In genomic region chr7:157250605-157251228, GRCh38 we compare ENCODE assay signal across 9 cellular contexts.
DNase-seq lines count a peak whose midpoint lies in the region; ATAC-seq and TF ChIP-seq lines count a peak whose summit lies in the region.
"Had no signal": no experiment of that assay in that cellular context is flagged by ENCODE, and none has a peak within 500 bp of the region (broad histone marks: within the 10 kb centered on the region; RNA-seq: fewer than 3 reads in every experiment).

No MANE protein-coding gene starts in this region.

- no peaks in the 10 kb centered on the region for H3K27me3 ChIP-seq in BJ (ENCODE audit: control insufficient read depth, insufficient read depth, low read length)

- intact Hi-C loops in left ventricle myocardium superior (cut with micrococcal nuclease): no loop called here

- ATAC-seq in GM18907 (IDR thresholded peaks at IDR 0.05; ENCODE audit: unreplicated experiment): peak; percentile 69
- peak; percentile 59 for ATAC-seq in left ventricle myocardium superior

- H3K4me1 Mint-ChIP-seq in activated naive CD4-positive, alpha-beta T cell treated with anti-CD3 and anti-CD28 coated beads, Interleukin-2, amount 50 U/mL, for 24 hours: no peaks in the 10 kb centered on the region
- H3K4me1 Mint-ChIP-seq: IgD-negative memory B cell had no signal

- H3K36me3 ChIP-seq in BJ (ENCODE audit: control insufficient read depth, insufficient read depth, low read length): peaks cover 7% of the 10 kb centered on the region

- peaks cover 4% of the 10 kb centered on the region for H3K36me3 Mint-ChIP-seq in activated naive CD4-positive, alpha-beta T cell treated with anti-CD3 and anti-CD28 coated beads, Interleukin-2, amount 50 U/mL, for 24 hours

- POLR2A ChIA-PET in BJ (lab: Charles Lee): no interaction called here

- peak; percentile 86 for TF ChIP-seq CTCF in BJ (IDR thresholded peaks at IDR 0.05; ENCODE audit: insufficient read depth, low read depth, low read length)

- H3K9me3 Mint-ChIP-seq in activated naive CD4-positive, alpha-beta T cell treated with anti-CD3 and anti-CD28 coated beads, Interleukin-2, amount 50 U/mL, for 24 hours: no peaks in the 10 kb centered on the region
- H3K9me3 Mint-ChIP-seq: IgD-negative memory B cell had no signal

- CTCF ChIA-PET in BJ (lab: Yijun Ruan, JAX): interaction anchor here (0.8 to 2.9 kb wide), 12 partner anchors 9 to 283 kb away, joined by 3 to 16 read pairs (median 4); no protein-coding TSS in a partner anchor

- H3K4me3 ChIP-seq in BJ (ENCODE audit: low read depth, low read length): no peak overlapping the region

- H3K27me3 Mint-ChIP-seq in activated naive CD4-positive, alpha-beta T cell treated with anti-CD3 and anti-CD28 coated beads, Interleukin-2, amount 50 U/mL, for 24 hours: no peaks in the 10 kb centered on the region
- H3K27me3 Mint-ChIP-seq: IgD-negative memory B cell had no signal

- no peak overlapping the region for H3K4me3 Mint-ChIP-seq in activated naive CD4-positive, alpha-beta T cell treated with anti-CD3 and anti-CD28 coated beads, Interleukin-2, amount 50 U/mL, for 24 hours
- H3K4me3 Mint-ChIP-seq: IgD-negative memory B cell had no signal

- peak overlapping the region; percentile 2 for H3K27ac Mint-ChIP-seq in activated naive CD4-positive, alpha-beta T cell treated with anti-CD3 and anti-CD28 coated beads, Interleukin-2, amount 50 U/mL, for 24 hours
- H3K27ac Mint-ChIP-seq: IgD-negative memory B cell had no signal

- DNase-seq in BJ (ENCODE audit: low read depth) (no peak), HT-29 (ENCODE audit: low spot score) (peak; percentile 81), RPMI7951 (ENCODE audit: low read depth) (peak; percentile 65), left ventricle myocardium superior (no peak), cerebellum (ENCODE audit: low spot score) (no peak)
- DNase-seq in stimulated activated CD4-positive, alpha-beta T cell treated with anti-CD3 and anti-CD28 coated beads, Interleukin-12 subunit alpha, Interleukin-12 subunit beta, amount 100 ng/mL, for 48 hours (ENCODE audit: low read depth in 2 of 3, low spot score in 1 of 3): peak in 2 of 3 donors; percentile 23 to 60

Comparison
In these comparisons a context has a peak if more than half of its experiments do, and no peak if none do; other contexts are left out.
1. DNase-seq: peak in HT-29 (single experiment), RPMI7951 (single experiment) and stimulated activated CD4-positive, alpha-beta T cell treated with anti-CD3 and anti-CD28 coated beads, Interleukin-12 subunit alpha, Interleukin-12 subunit beta, amount 100 ng/mL, for 48 hours (2 of 3); none in BJ (single experiment), left ventricle myocardium superior (single experiment) and cerebellum (single experiment).